16 cellular contexts compared by ENCODE assay signal in genomic region chr19:34288381-34288780, GRCh38.
"Had no signal": no experiment of that assay in that cellular context is flagged by ENCODE, and none has a peak within 500 bp of the region (broad histone marks: within the 10 kb centered on the region; RNA-seq: fewer than 3 reads in every experiment).

No MANE protein-coding gene starts in this region.

- H3K27ac ChIP-seq: breast epithelium, prostate gland, tibial nerve had no signal

- H3K27me3 ChIP-seq: breast epithelium, right lobe of liver, tibial nerve had no signal

- H3K9me3 ChIP-seq: breast epithelium, prostate gland, right lobe of liver had no signal

- H3K27ac Mint-ChIP-seq: activated CD4-positive, alpha-beta T cell treated with anti-CD3 and anti-CD28 coated beads, Interleukin-2, amount 10 ng/mL, durations not matched to agents 24 days and 14 days; activated CD8-positive, alpha-beta memory T cell treated with anti-CD3 and anti-CD28 coated beads, Interleukin-2, amount 10 ng/mL, durations not matched to agents 7 days and 5 days; activated naive CD8-positive, alpha-beta T cell; activated T-helper 2 cell treated with anti-CD3 and anti-CD28 coated beads, Interferon-gamma antibody, Interleukin-2, Interleukin-4, amounts not matched to agents 10 μg/mL and 5 μg/mL and 100 μg/mL, durations not matched to agents 14 hours and 24 hours and 36 hours; endodermal cell; natural killer cell had no signal

- H3K36me3 Mint-ChIP-seq: natural killer cell had no signal

- H3K4me1 Mint-ChIP-seq: endodermal cell, natural killer cell had no signal

- H3K36me3 ChIP-seq: breast epithelium, prostate gland, right lobe of liver had no signal

- H3K4me3 ChIP-seq: breast epithelium, lung, prostate gland, right lobe of liver, tibial nerve had no signal

- H3K27me3 Mint-ChIP-seq: activated CD4-positive, alpha-beta T cell treated with anti-CD3 and anti-CD28 coated beads, Interleukin-2, amount 10 ng/mL, durations not matched to agents 24 days and 14 days; activated CD8-positive, alpha-beta memory T cell treated with anti-CD3 and anti-CD28 coated beads, Interleukin-2, amount 10 ng/mL, durations not matched to agents 7 days and 5 days; activated naive CD8-positive, alpha-beta T cell had no signal

- H3K9me3 Mint-ChIP-seq: activated T-helper 2 cell treated with anti-CD3 and anti-CD28 coated beads, Interferon-gamma antibody, Interleukin-2, Interleukin-4, amounts not matched to agents 10 μg/mL and 5 μg/mL and 100 μg/mL, durations not matched to agents 14 hours and 24 hours and 36 hours; endodermal cell; natural killer cell had no signal

- H3K4me1 ChIP-seq: breast epithelium, prostate gland had no signal

- ATAC-seq: activated CD8-positive, alpha-beta memory T cell treated with anti-CD3 and anti-CD28 coated beads, Interleukin-2, amount 10 ng/mL, durations not matched to agents 7 days and 5 days; natural killer cell; right lobe of liver had no signal

- H3K4me3 Mint-ChIP-seq: activated CD4-positive, alpha-beta T cell treated with anti-CD3 and anti-CD28 coated beads, Interleukin-2, amount 10 ng/mL, durations not matched to agents 24 days and 14 days; activated CD8-positive, alpha-beta memory T cell treated with anti-CD3 and anti-CD28 coated beads, Interleukin-2, amount 10 ng/mL, durations not matched to agents 7 days and 5 days; activated naive CD8-positive, alpha-beta T cell; endodermal cell; natural killer cell had no signal

- DNase-seq: activated CD4-positive, alpha-beta T cell treated with anti-CD3 and anti-CD28 coated beads, Interleukin-2, amount 10 ng/mL, durations not matched to agents 24 days and 14 days; activated CD8-positive, alpha-beta memory T cell treated with anti-CD3 and anti-CD28 coated beads, Interleukin-2, amount 10 ng/mL, durations not matched to agents 7 days and 5 days; aorta; dermis blood vessel endothelial cell; endodermal cell; hypothalamus; natural killer cell; nucleus accumbens; right lobe of liver; T-helper 9 cell had no signal
